In the genomic region with DNA sequence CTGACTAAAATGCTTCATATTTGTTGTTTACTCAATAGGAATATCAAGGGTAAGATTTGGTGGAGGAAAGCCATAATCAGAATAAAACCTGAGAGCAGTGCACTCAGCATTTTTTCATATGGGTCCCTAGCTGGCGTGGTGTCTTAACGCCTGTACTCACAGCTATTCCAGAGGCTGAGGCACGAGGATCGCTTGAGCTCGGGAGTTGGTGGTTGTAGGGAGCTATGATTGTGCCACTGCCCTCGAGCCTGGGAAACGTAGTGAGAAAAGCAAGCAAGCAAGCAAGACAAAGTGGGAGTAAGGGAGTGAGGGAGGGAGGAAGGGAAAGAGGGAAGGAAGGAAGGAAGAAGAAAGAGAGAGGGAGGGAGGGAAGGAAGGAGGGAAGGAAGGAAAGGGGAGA, we compare ENCODE assay signal across 31 cellular contexts.
DNase-seq lines count a peak whose midpoint lies in the region; ATAC-seq and TF ChIP-seq lines count a peak whose summit lies in the region.
"Had no signal": no experiment of that assay in that cellular context is flagged by ENCODE, and none has a peak within 500 bp of the region (broad histone marks: within the 10 kb centered on the region; RNA-seq: fewer than 3 reads in every experiment).

No MANE protein-coding gene starts in this region.

- H2AFZ ChIP-seq in SK-N-SH (ENCODE audit: low read depth): no peak overlapping the region
- peak overlapping the region; percentile 29 for H2AFZ ChIP-seq in neuronal stem cell (ENCODE audit: low read length)

- 7% methylated on average over 7 of the region's 7 CpGs for WGBS in SK-N-SH (ENCODE audit: low lambda C conversion rate)
- WGBS in neuronal stem cell (ENCODE audit: extremely low coverage in 2 of 2, insufficient read length in 2 of 2, insufficient replicate concordance in 1 of 2), 2 donors: no CpG with 5 or more reads among the region's 7 CpGs

- ATAC-seq in SK-N-SH treated with all-trans-retinoic acid at 6 μM for 48 hours: peak; percentile 56; the same call in 2 of the 3 replicates
- ATAC-seq: A549; CD8-positive, alpha-beta T cell had no signal

- no peak overlapping the region for H3K18ac ChIP-seq in neuronal stem cell (ENCODE audit: low read length)

- intact Hi-C loops in breast epithelium (cut with DNase I; ENCODE audit: low total_unique reads): no loop called here

- H3F3A ChIP-seq in SK-N-SH (replicated peaks; ENCODE audit: insufficient read depth): no peaks in the 10 kb centered on the region

- no peak overlapping the region for H4K91ac ChIP-seq in neuronal stem cell (ENCODE audit: low read depth, low read length, poor library complexity)

- H3K14ac ChIP-seq in neuronal stem cell (ENCODE audit: low read length): no peak overlapping the region

- no peaks in the 10 kb centered on the region for H3K79me2 ChIP-seq in SK-N-SH (ENCODE audit: insufficient read depth)

- in situ Hi-C loops in T47D (cut with HindIII; ENCODE audit: low pct_unique_long_range_greater_than_20kb, low sequenced_read_pairs): no loop called here

- no peak overlapping the region for H3K23ac ChIP-seq in neuronal stem cell (ENCODE audit: low read depth, low read length, poor library complexity)

- H3K4me1 ChIP-seq in SK-N-SH (ENCODE audit: control insufficient read depth in 1 of 2, insufficient read depth in 2 of 2, low read depth in 1 of 2, low read length in 1 of 2) (no peaks in the 10 kb centered on the region), breast epithelium (no peaks in the 10 kb centered on the region), neuronal stem cell (ENCODE audit: control insufficient read depth in 2 of 2, insufficient read depth in 1 of 2, low read depth in 1 of 2, low read length in 2 of 2) (no peaks in the 10 kb centered on the region)
- H3K4me1 ChIP-seq: A549; BE2C; BLaER1; BLaER1 treated with 17β-estradiol and CSF1 and Interleukin-3, amounts not matched to agents 10 nM and 100 nM; Caco-2 had no signal

- no peak for TF ChIP-seq POLR2A in breast epithelium (IDR thresholded peaks at IDR 0.05)

- H3K79me1 ChIP-seq in neuronal stem cell (ENCODE audit: low read depth, low read length): no peaks in the 10 kb centered on the region

- H3K4me3 ChIP-seq in SK-N-SH (ENCODE audit: low read depth in 2 of 2, low read length in 1 of 2): no peak overlapping the region
- H3K4me3 ChIP-seq in breast epithelium: no peak overlapping the region
- no peak overlapping the region for H3K4me3 ChIP-seq in neuronal stem cell (ENCODE audit: low read length in 2 of 2)
- H3K4me3 ChIP-seq: A549; BLaER1; BLaER1 treated with 17β-estradiol and CSF1 and Interleukin-3, amounts not matched to agents 10 nM and 100 nM had no signal

- no peaks in the 10 kb centered on the region for H3K9me2 ChIP-seq in SK-N-SH

- no peak overlapping the region for H4K8ac ChIP-seq in neuronal stem cell (ENCODE audit: low read depth, low read length)

- H3K9ac ChIP-seq in SK-N-SH (no peak overlapping the region), neuronal stem cell (ENCODE audit: low read depth, low read length, poor library complexity) (no peak overlapping the region)
- H3K9ac ChIP-seq: BLaER1; BLaER1 treated with 17β-estradiol and CSF1 and Interleukin-3, amounts not matched to agents 10 nM and 100 nM had no signal

- no peak for DNase-seq in SK-N-SH
- DNase-seq in T47D (ENCODE audit: low read depth in 1 of 2, low spot score in 1 of 2): peak; percentile 37 to 85
- DNase-seq in breast epithelium (ENCODE audit: low spot score in 2 of 2): no peak
- no peak for DNase-seq in neuronal stem cell (ENCODE audit: low spot score)
- no peak for DNase-seq in SKM-1 (lab: John Stamatoyannopoulos, UW; ENCODE audit: unreplicated experiment)
- DNase-seq: 8988T; ACHN; AML-193; BE2C; C1 segment of cervical spinal cord; Caco-2; Calu3; CD4-positive, alpha-beta memory T cell; CD4-positive, alpha-beta T cell; CD4-positive, CD25-positive, alpha-beta regulatory T cell; CD8-positive, alpha-beta memory T cell; CD8-positive, alpha-beta T cell; COR-L47; DMS 273 treated with DMSO at 0.1 percent for 48 hours; DMS153; DMS53; DMS79; DMS79 treated with DMSO at 0.1 percent for 48 hours; DND-41; EL had no signal

- CTCF ChIA-PET in SK-N-SH (lab: Yijun Ruan, JAX): no interaction called here

- no peaks in the 10 kb centered on the region for H3K27me3 ChIP-seq in SK-N-SH (ENCODE audit: insufficient read depth)
- H3K27me3 ChIP-seq in breast epithelium: no peaks in the 10 kb centered on the region
- H3K27me3 ChIP-seq in neuronal stem cell (ENCODE audit: control insufficient read depth in 3 of 3, insufficient read depth in 3 of 3, low read depth in 1 of 3, low read length in 3 of 3): no peaks in the 10 kb centered on the region
- H3K27me3 ChIP-seq: BE2C; BLaER1; BLaER1 treated with 17β-estradiol and CSF1 and Interleukin-3, amounts not matched to agents 10 nM and 100 nM had no signal

- TF ChIP-seq CTCF in SK-N-SH (IDR thresholded peaks at IDR 0.05): no peak
- no peak for TF ChIP-seq CTCF in breast epithelium (IDR thresholded peaks at IDR 0.05)

- no peak overlapping the region for H3K4me2 ChIP-seq in SK-N-SH
- H3K4me2 ChIP-seq in neuronal stem cell (ENCODE audit: insufficient read depth, low read length, poor library complexity, severe bottlenecking): no peak overlapping the region
- H3K4me2 ChIP-seq: A549; BLaER1; BLaER1 treated with 17β-estradiol and CSF1 and Interleukin-3, amounts not matched to agents 10 nM and 100 nM had no signal

- no peak for TF ChIP-seq EP300 in SK-N-SH (IDR thresholded peaks at IDR 0.05; ENCODE audit: borderline replicate concordance in 1 of 2, low read depth in 1 of 2, low read length in 1 of 2)

- POLR2A ChIA-PET in SK-N-SH (lab: Yijun Ruan, JAX): no interaction called here

- no peaks in the 10 kb centered on the region for H3K36me3 ChIP-seq in SK-N-SH (replicated peaks in 1 of 2; ENCODE audit: control insufficient read depth in 1 of 2, insufficient read depth in 2 of 2, low read length in 1 of 2)
- no peaks in the 10 kb centered on the region for H3K36me3 ChIP-seq in breast epithelium
- H3K36me3 ChIP-seq in neuronal stem cell (replicated peaks in 1 of 2; ENCODE audit: control insufficient read depth in 2 of 2, insufficient read depth in 2 of 2, low read length in 2 of 2): no peaks in the 10 kb centered on the region
- H3K36me3 ChIP-seq: BE2C; BLaER1; BLaER1 treated with 17β-estradiol and CSF1 and Interleukin-3, amounts not matched to agents 10 nM and 100 nM had no signal

- TF ChIP-seq RAD21 in SK-N-SH (IDR thresholded peaks at IDR 0.05; ENCODE audit: low read length): no peak

- no peaks in the 10 kb centered on the region for H4K20me1 ChIP-seq in SK-N-SH (ENCODE audit: insufficient read depth)
- H4K20me1 ChIP-seq: BLaER1; BLaER1 treated with 17β-estradiol and CSF1 and Interleukin-3, amounts not matched to agents 10 nM and 100 nM had no signal

- H3K4ac ChIP-seq in neuronal stem cell (ENCODE audit: low read length): no peak overlapping the region

- no peak overlapping the region for H2AK5ac ChIP-seq in neuronal stem cell (ENCODE audit: low read depth, low read length)

- no peak overlapping the region for H2BK120ac ChIP-seq in neuronal stem cell (ENCODE audit: low read depth, low read length)

- no peak overlapping the region for H2BK15ac ChIP-seq in neuronal stem cell (ENCODE audit: low read length)

- H3K9me3 ChIP-seq in SK-N-SH: no peaks in the 10 kb centered on the region
- peaks cover 7 to 9% of the 10 kb centered on the region in 2 donors for H3K9me3 ChIP-seq in breast epithelium
- peaks cover 0 to 17% of the 10 kb centered on the region in 2 donors for H3K9me3 ChIP-seq in neuronal stem cell (replicated peaks in 1 of 2; ENCODE audit: control insufficient read depth in 2 of 2, insufficient read depth in 1 of 2, low read depth in 1 of 2, low read length in 2 of 2)
- H3K9me3 ChIP-seq: A549, BE2C, BLaER1, Caco-2 had no signal

- H2BK5ac ChIP-seq in neuronal stem cell (ENCODE audit: low read length): no peak overlapping the region

- H3K27ac ChIP-seq in SK-N-SH (ENCODE audit: low read depth in 2 of 2, low read length in 1 of 2) (no peak overlapping the region), breast epithelium (no peak overlapping the region), neuronal stem cell (replicated peaks; ENCODE audit: low read length) (no peak overlapping the region)
- H3K27ac ChIP-seq: 22Rv1; A549; BLaER1; BLaER1 treated with 17β-estradiol and CSF1 and Interleukin-3, amounts not matched to agents 10 nM and 100 nM; C4-2B had no signal

- H2BK12ac ChIP-seq in neuronal stem cell (ENCODE audit: low read length): no peak overlapping the region

TF ChIP-seq in SK-N-SH treated with all-trans-retinoic acid at 6 μM for 48 hours, 23 proteins besides CTCF, POLR2A, EP300 and RAD21:
- TF ChIP-seq PPARA (CRISPR knock-in tag; IDR thresholded peaks at IDR 0.05; ENCODE audit: borderline replicate concordance) (no peak), OSR1 (CRISPR knock-in tag; IDR thresholded peaks at IDR 0.05) (no peak), ZC3H10 (CRISPR knock-in tag; IDR thresholded peaks at IDR 0.05) (no peak), SNAI2 (CRISPR knock-in tag; IDR thresholded peaks at IDR 0.05) (no peak), TOX (CRISPR knock-in tag; IDR thresholded peaks at IDR 0.05; ENCODE audit: borderline replicate concordance) (no peak)

TF ChIP-seq in SK-N-SH, 30 proteins besides CTCF, POLR2A, EP300 and RAD21 (continues in another document):
- TF ChIP-seq ELF1 (IDR thresholded peaks at IDR 0.05) (no peak), FOXJ3 (CRISPR knock-in tag; IDR thresholded peaks at IDR 0.05) (no peak), FOSL2 (IDR thresholded peaks at IDR 0.05; ENCODE audit: borderline replicate concordance, low read depth) (no peak), JUND (IDR thresholded peaks at IDR 0.05) (no peak), GABPA (IDR thresholded peaks at IDR 0.05; ENCODE audit: low read depth) (no peak), RFX5 (IDR thresholded peaks at IDR 0.05; ENCODE audit: low read length) (no peak), FOXM1 (IDR thresholded peaks at IDR 0.05; ENCODE audit: low read depth) (no peak), TEAD4 (IDR thresholded peaks at IDR 0.05; ENCODE audit: borderline replicate concordance, insufficient read depth) (no peak), TCF12 (IDR thresholded peaks at IDR 0.05) (no peak), NRF1 (IDR thresholded peaks at IDR 0.05; ENCODE audit: low read depth, low read length) (no peak), POLR2AphosphoS5 (IDR thresholded peaks at IDR 0.05; ENCODE audit: low read depth, low read length) (no peak), GATA2 (CRISPR knock-in tag; IDR thresholded peaks at IDR 0.05) (no peak), MXI1 (IDR thresholded peaks at IDR 0.05; ENCODE audit: low read depth, low read length) (no peak)
- TF ChIP-seq, protein P1, sequence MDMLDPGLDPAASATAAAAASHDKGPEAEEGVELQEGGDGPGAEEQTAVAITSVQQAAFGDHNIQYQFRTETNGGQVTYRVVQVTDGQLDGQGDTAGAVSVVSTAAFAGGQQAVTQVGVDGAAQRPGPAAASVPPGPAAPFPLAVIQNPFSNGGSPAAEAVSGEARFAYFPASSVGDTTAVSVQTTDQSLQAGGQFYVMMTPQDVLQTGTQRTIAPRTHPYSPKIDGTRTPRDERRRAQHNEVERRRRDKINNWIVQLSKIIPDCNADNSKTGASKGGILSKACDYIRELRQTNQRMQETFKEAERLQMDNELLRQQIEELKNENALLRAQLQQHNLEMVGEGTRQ (IDR thresholded peaks at IDR 0.05; ENCODE audit: borderline replicate concordance, low read depth, low read length): no peak

Comparison
In these comparisons a context has a peak if more than half of its experiments do, and no peak if none do; other contexts are left out.
1. DNase-seq: peak in T47D (2 of 2); none in SK-N-SH (single experiment), breast epithelium (0 of 2), neuronal stem cell (single experiment) and SKM-1 (single experiment).